Comparison of ENCODE assay signal across 8 cellular contexts in the genomic region with DNA sequence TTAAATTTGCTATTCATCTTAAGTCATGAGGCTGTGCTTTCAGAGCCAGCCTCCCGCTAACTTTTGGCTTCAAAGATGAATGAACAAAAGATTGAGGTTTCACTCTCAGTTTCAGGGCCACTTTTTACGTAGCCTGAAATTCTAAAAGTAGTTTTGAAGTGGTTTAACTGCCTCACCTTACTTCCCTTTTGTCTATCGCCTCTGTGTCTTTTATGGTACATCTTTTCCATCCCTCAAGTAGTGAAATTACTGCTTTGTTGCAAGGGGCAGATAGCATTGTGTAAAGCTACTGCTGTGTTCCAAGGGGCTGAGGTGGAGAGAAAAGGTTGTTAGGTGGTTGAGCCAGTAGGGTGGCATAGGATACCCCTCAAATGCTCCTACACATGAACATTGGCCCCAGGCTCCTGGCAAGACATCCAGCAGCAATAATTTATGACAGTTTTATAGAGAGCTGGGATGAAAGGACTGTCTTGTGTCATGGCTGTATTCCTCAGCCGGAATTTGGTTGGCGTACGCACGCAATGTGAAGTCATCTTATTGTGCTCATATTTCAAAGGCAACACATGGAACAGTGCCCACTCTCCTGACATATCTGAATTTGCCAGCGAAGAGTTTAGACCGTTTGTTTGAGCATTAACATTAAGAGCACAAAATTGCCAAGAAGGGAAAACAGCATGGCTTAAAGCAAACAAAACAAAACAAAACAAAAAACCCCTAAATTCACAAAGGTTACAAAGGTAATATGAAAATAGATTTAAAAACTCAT. TPM values are rescaled to one million over a fixed set of nuclear protein-coding genes. Genes with fewer than 3 reads are reported as not detected.
DNase-seq lines count a peak whose midpoint lies in the region; ATAC-seq and TF ChIP-seq lines count a peak whose summit lies in the region.

No MANE protein-coding gene starts in this region.

- H3K27me3 ChIP-seq in H7 (ENCODE audit: control insufficient read depth, insufficient read depth, low read length), result no peaks in the 10 kb centered on the region

- WGBS in lower leg skin, 2 donors, result 18 to 20% methylated on average over 9 of the region's 9 CpGs

- DNase-seq in activated CD4-positive, alpha-beta memory T cell treated with anti-CD3 and anti-CD28 coated beads, Interleukin-2, amount 10 ng/mL, durations not matched to agents 7 days and 5 days, result peak; percentile 26
- DNase-seq in lower leg skin (ENCODE audit: low spot score in 2 of 2) (peak; percentile 82 to 91), NCI-H128 (lab: John Stamatoyannopoulos, UW; ENCODE audit: unreplicated experiment) (no peak), H7 (no peak), osteocyte (ENCODE audit: extremely low spot score, unreplicated experiment) (no peak)

- H3K36me3 Mint-ChIP-seq in IgD-negative memory B cell (peaks cover 1% of the 10 kb centered on the region), osteocyte (ENCODE audit: unreplicated experiment) (no peaks in the 10 kb centered on the region)
- H3K36me3 Mint-ChIP-seq in activated CD4-positive, alpha-beta memory T cell treated with anti-CD3 and anti-CD28 coated beads, Interleukin-2, amount 10 ng/mL, durations not matched to agents 7 days and 5 days (ENCODE audit: low read depth), result peaks cover 3% of the 10 kb centered on the region

- H3K4me3 Mint-ChIP-seq in IgD-negative memory B cell (peak overlapping the region; percentile 72 to 92 (median 82)), osteocyte (ENCODE audit: unreplicated experiment) (no peak overlapping the region)
- H3K4me3 Mint-ChIP-seq in activated CD4-positive, alpha-beta memory T cell treated with anti-CD3 and anti-CD28 coated beads, Interleukin-2, amount 10 ng/mL, durations not matched to agents 7 days and 5 days, result peak overlapping the region; percentile 39

- no peaks in the 10 kb centered on the region for H3K9me3 Mint-ChIP-seq in IgD-negative memory B cell
- no peaks in the 10 kb centered on the region for H3K9me3 Mint-ChIP-seq in activated CD4-positive, alpha-beta memory T cell treated with anti-CD3 and anti-CD28 coated beads, Interleukin-2, amount 10 ng/mL, durations not matched to agents 7 days and 5 days
- no peaks in the 10 kb centered on the region for H3K9me3 Mint-ChIP-seq in osteocyte (ENCODE audit: unreplicated experiment)

- H3K27me3 Mint-ChIP-seq in IgD-negative memory B cell, result peaks cover 3% of the 10 kb centered on the region
- peaks cover 60% of the 10 kb centered on the region for H3K27me3 Mint-ChIP-seq in activated CD4-positive, alpha-beta memory T cell treated with anti-CD3 and anti-CD28 coated beads, Interleukin-2, amount 10 ng/mL, durations not matched to agents 7 days and 5 days
- peaks cover 5% of the 10 kb centered on the region for H3K27me3 Mint-ChIP-seq in osteocyte (ENCODE audit: unreplicated experiment)

- H3K27ac Mint-ChIP-seq in IgD-negative memory B cell (peak overlapping the region; percentile 73 to 88 (median 84)), osteocyte (ENCODE audit: unreplicated experiment) (no peak overlapping the region)
- peak overlapping the region; percentile 5 for H3K27ac Mint-ChIP-seq in activated CD4-positive, alpha-beta memory T cell treated with anti-CD3 and anti-CD28 coated beads, Interleukin-2, amount 10 ng/mL, durations not matched to agents 7 days and 5 days

- H3K36me3 ChIP-seq in H7 (replicated peaks; ENCODE audit: control insufficient read depth, insufficient read depth, low read length), result no peaks in the 10 kb centered on the region

- H3K4me3 ChIP-seq in lower leg skin (ENCODE audit: low read depth, poor library complexity, severe bottlenecking), result no peak overlapping the region
- H3K4me3 ChIP-seq in H7 (ENCODE audit: insufficient read depth, low read depth, low read length), result no peak overlapping the region

- POLR2A ChIA-PET in activated CD4-positive, alpha-beta memory T cell treated with anti-CD3 and anti-CD28 coated beads, Interleukin-2, amount 10 ng/mL, durations not matched to agents 7 days and 5 days (lab: Charles Lee), result interaction anchor here (0.6 to 2.0 kb wide), 7 partner anchors 10 to 461 kb away, joined by 3 to 9 read pairs (median 3); no protein-coding TSS in a partner anchor

- intact Hi-C loops in lower leg skin (cut with DNase I; ENCODE audit: low total_unique reads), result no loop called here

- TF ChIP-seq CTCF in lower leg skin (IDR thresholded peaks at IDR 0.05) (no peak), osteocyte (IDR thresholded peaks at IDR 0.05) (no peak)

- CTCF ChIA-PET in activated CD4-positive, alpha-beta memory T cell treated with anti-CD3 and anti-CD28 coated beads, Interleukin-2, amount 10 ng/mL, durations not matched to agents 7 days and 5 days (lab: Charles Lee), result interaction anchor here (0.7 to 3.8 kb wide), 8 partner anchors 14 to 502 kb away, joined by 3 to 17 read pairs (median 4); no protein-coding TSS in a partner anchor

- ATAC-seq in GM18498 (IDR thresholded peaks at IDR 0.05; ENCODE audit: unreplicated experiment) (peak; percentile 87), GM21723 (IDR thresholded peaks at IDR 0.05; ENCODE audit: unreplicated experiment) (peak; percentile 95)

- peaks cover 30 to 35% (median 32%) of the 10 kb centered on the region in 3 donors for H3K4me1 Mint-ChIP-seq in IgD-negative memory B cell
- peaks cover 25% of the 10 kb centered on the region for H3K4me1 Mint-ChIP-seq in activated CD4-positive, alpha-beta memory T cell treated with anti-CD3 and anti-CD28 coated beads, Interleukin-2, amount 10 ng/mL, durations not matched to agents 7 days and 5 days
- H3K4me1 Mint-ChIP-seq in osteocyte (ENCODE audit: unreplicated experiment), result peaks cover 20% of the 10 kb centered on the region

- TF ChIP-seq POLR2A in lower leg skin (IDR thresholded peaks at IDR 0.05), result no peak

RNA-seq across cellular contexts. Expression of gene QPCT, which starts 32.2 kb away (rescaled TPM):
- 1.8 TPM for polyA plus RNA-seq in IgD-negative memory B cell
- total RNA-seq in activated CD4-positive, alpha-beta memory T cell treated with anti-CD3 and anti-CD28 coated beads, Interleukin-2, amount 10 ng/mL, durations not matched to agents 7 days and 5 days, result not detected
- total RNA-seq in lower leg skin (10 to 100 TPM; 33.4 to 88.1 (median 56.0) TPM), osteocyte (not detected in 2 replicates)
- total RNA-seq in H7 (2014; rRNA removed; shearing (Covaris generic)), result 0.90 and 1.1 TPM in 2 replicates

RNA-seq across cellular contexts. Expression of gene PRKD3, which starts 52.0 kb away (rescaled TPM):
- polyA plus RNA-seq in IgD-negative memory B cell, result 51.2 TPM
- 10 to 100 TPM; 19.3 to 20.6 TPM for total RNA-seq in activated CD4-positive, alpha-beta memory T cell treated with anti-CD3 and anti-CD28 coated beads, Interleukin-2, amount 10 ng/mL, durations not matched to agents 7 days and 5 days
- 10 to 100 TPM; 24.8 to 38.4 (median 30.9) TPM for total RNA-seq in lower leg skin
- 65.8 and 69.7 TPM in 2 replicates for total RNA-seq in H7 (2014; rRNA removed; shearing (Covaris generic))
- total RNA-seq in osteocyte, result 50.1 and 54.7 TPM in 2 replicates

Comparison
In these comparisons a context has a peak if more than half of its experiments do, and no peak if none do; other contexts are left out.
1. DNase-seq: peak in activated CD4-positive, alpha-beta memory T cell treated with anti-CD3 and anti-CD28 coated beads, Interleukin-2, amount 10 ng/mL, durations not matched to agents 7 days and 5 days (single experiment) and lower leg skin (2 of 2); none in NCI-H128 (single experiment), H7 (single experiment) and osteocyte (single experiment).
2. RNA of gene QPCT, which starts 32.2 kb away (total RNA-seq): 33.4 to 88.1 TPM in lower leg skin; 0.90 to 1.1 TPM in H7, not detected in osteocyte and not detected in activated CD4-positive, alpha-beta memory T cell treated with anti-CD3 and anti-CD28 coated beads, Interleukin-2, amount 10 ng/mL, durations not matched to agents 7 days and 5 days; every median in the first group is over 10 times any median in the second.